ENCODE assay signal across 27 cellular contexts in the genomic region with DNA sequence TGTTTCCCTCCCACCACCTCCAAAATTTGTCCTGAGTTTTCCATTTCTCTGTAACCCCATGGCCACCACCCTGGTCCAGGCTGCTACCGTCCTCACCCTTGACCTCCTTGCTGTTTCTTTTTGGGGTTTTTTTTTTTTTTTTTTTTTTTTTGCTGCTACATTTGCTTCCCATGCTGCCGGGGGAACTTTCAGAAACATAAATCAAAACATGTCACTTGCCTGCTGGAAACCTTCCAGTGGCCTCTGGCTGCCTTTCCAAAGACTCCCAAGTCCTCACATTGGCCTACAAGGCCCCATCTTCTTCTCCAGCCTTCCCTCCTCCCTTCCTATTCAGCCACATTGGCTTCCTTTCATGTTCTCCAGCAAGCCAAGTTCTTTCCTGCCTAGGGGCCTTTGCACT.
"Had no signal": no experiment of that assay in that cellular context is flagged by ENCODE, and none has a peak within 500 bp of the region (broad histone marks: within the 10 kb centered on the region; RNA-seq: fewer than 3 reads in every experiment).

No MANE protein-coding gene starts in this region.

- H3K27ac ChIP-seq: dorsolateral prefrontal cortex, gastrocnemius medialis, neutrophil, pancreas, right lobe of liver, suprapubic skin, transverse colon, upper lobe of right lung, uterus had no signal

- DNase-seq: dorsolateral prefrontal cortex; effector CD4-positive, alpha-beta T cell; foreskin fibroblast; gastrocnemius medialis; head of caudate nucleus; kidney; mesenchymal stem cell; mucosa of descending colon; naive B cell; pancreas; right lobe of liver; small intestine; stimulated activated CD4-positive, alpha-beta T cell treated with anti-CD3 and anti-CD28 coated beads, Interleukin-12 subunit alpha, Interleukin-12 subunit beta, amount 100 ng/mL, for 4 hours; stimulated activated CD4-positive, alpha-beta T cell treated with anti-CD3 and anti-CD28 coated beads, Interleukin-1b, Interleukin-23, amount 100 ng/mL, for 48 hours; stimulated activated CD4-positive, alpha-beta T cell treated with anti-CD3 and anti-CD28 coated beads, Interleukin-4, amount 100 ng/mL, for 1 hour; stimulated activated CD8-positive, alpha-beta memory T cell treated with anti-CD3 and anti-CD28 coated beads, Interleukin-4, amount 100 ng/mL, for 48 hours; stimulated activated naive CD4-positive, alpha-beta T cell; stimulated activated naive CD8-positive, alpha-beta T cell treated with anti-CD3 and anti-CD28 coated beads, Interleukin-15, amount 100 ng/mL, for 72 hours; transverse colon; uterus had no signal

- H3K4me1 Mint-ChIP-seq: mesothelial cell of epicardium; neural crest cell; stimulated activated naive CD8-positive, alpha-beta T cell treated with anti-CD3 and anti-CD28 coated beads, Interleukin-15, amount 100 ng/mL, for 72 hours had no signal

- H3K4me3 Mint-ChIP-seq: mesothelial cell of epicardium; naive B cell; natural killer cell treated with Interleukin-12 subunit alpha and Interleukin-12 subunit beta and Interleukin-15 and Interleukin-18, amount 100 ng/mL, for 72 hours; neural crest cell; stimulated activated naive CD8-positive, alpha-beta T cell treated with anti-CD3 and anti-CD28 coated beads, Interleukin-15, amount 100 ng/mL, for 72 hours had no signal

- H3K36me3 ChIP-seq: gastrocnemius medialis, neutrophil, pancreas, right lobe of liver, suprapubic skin, transverse colon, upper lobe of right lung, uterus had no signal

- H3K36me3 Mint-ChIP-seq: mesothelial cell of epicardium; naive B cell; natural killer cell treated with Interleukin-12 subunit alpha and Interleukin-12 subunit beta and Interleukin-15 and Interleukin-18, amount 100 ng/mL, for 72 hours had no signal

- H3K27me3 ChIP-seq: dorsolateral prefrontal cortex, gastrocnemius medialis, neutrophil, pancreas, right lobe of liver, transverse colon, upper lobe of right lung, uterus had no signal

- H3K27ac Mint-ChIP-seq: mesothelial cell of epicardium; naive B cell; natural killer cell treated with Interleukin-12 subunit alpha and Interleukin-12 subunit beta and Interleukin-15 and Interleukin-18, amount 100 ng/mL, for 72 hours; progenitor cell of endocrine pancreas; stimulated activated naive CD8-positive, alpha-beta T cell treated with anti-CD3 and anti-CD28 coated beads, Interleukin-15, amount 100 ng/mL, for 72 hours had no signal

- H3K27me3 Mint-ChIP-seq: natural killer cell treated with Interleukin-12 subunit alpha and Interleukin-12 subunit beta and Interleukin-15 and Interleukin-18, amount 100 ng/mL, for 72 hours; progenitor cell of endocrine pancreas had no signal

- H3K4me3 ChIP-seq: dorsolateral prefrontal cortex, gastrocnemius medialis, mucosa of descending colon, pancreas, right lobe of liver, suprapubic skin, transverse colon, upper lobe of right lung, uterus had no signal

- H3K9me3 ChIP-seq: gastrocnemius medialis, mucosa of descending colon, neutrophil, pancreas, right lobe of liver, suprapubic skin, transverse colon, uterus had no signal
